Comparison of ENCODE assay signal across 19 cellular contexts in genomic region chr1:30511563-30512252, GRCh38.
A peak's percentile ranks its signal among the peaks of the same experiment; 100 is the strongest.
DNase-seq lines count a peak whose midpoint lies in the region; ATAC-seq and TF ChIP-seq lines count a peak whose summit lies in the region.
"Had no signal": no experiment of that assay in that cellular context is flagged by ENCODE, and none has a peak within 500 bp of the region (broad histone marks: within the 10 kb centered on the region; RNA-seq: fewer than 3 reads in every experiment).

No MANE protein-coding gene starts in this region.

- H2AFZ ChIP-seq in mammary epithelial cell (ENCODE audit: low read depth, low read length): no peak overlapping the region

- H3K9me3 ChIP-seq in mammary epithelial cell (replicated peaks; ENCODE audit: insufficient read depth, low read length) (no peaks in the 10 kb centered on the region), SJSA1 (replicated peaks) (no peaks in the 10 kb centered on the region), vagina (no peaks in the 10 kb centered on the region)
- H3K9me3 ChIP-seq: adrenal gland, lower lobe of right lung, right atrium auricular region had no signal

- H3K27ac Mint-ChIP-seq in MCF 10A (ENCODE audit: low read depth, unreplicated experiment): no peak overlapping the region
- no peak overlapping the region for H3K27ac Mint-ChIP-seq in natural killer cell
- H3K27ac Mint-ChIP-seq: activated T-cell treated with anti-CD3 and anti-CD28 coated beads, Interleukin-2, amount 50 U/mL, for 24 hours; dendritic cell treated with granulocyte-macrophage colony-stimulating factor and Interleukin-4, amounts not matched to agents 40 ng/mL and 50 ng/mL, for 4 days; natural killer cell treated with Interleukin-12 subunit alpha and Interleukin-12 subunit beta and Interleukin-15 and Interleukin-18, amount 100 ng/mL, for 72 hours; stimulated activated effector memory CD8-positive, alpha-beta T cell treated with anti-CD3 and anti-CD28 coated beads, Interleukin-12 subunit alpha, Interleukin-12 subunit beta, amount 100 ng/mL, for 72 hours had no signal

- DNase-seq in MCF 10A (ENCODE audit: unreplicated experiment): peak; percentile 27
- no peak for DNase-seq in mammary epithelial cell
- DNase-seq in SJSA1 (ENCODE audit: low read depth in 1 of 2, low spot score in 2 of 2): peak in 1 of 2 experiments; percentile 40
- DNase-seq in iris pigment epithelial cell (ENCODE audit: low read depth): peak; percentile 12
- DNase-seq in vagina (ENCODE audit: extremely low spot score in 2 of 2): peak in 1 of 2 donors; percentile 49
- DNase-seq in natural killer cell: no peak
- no peak for DNase-seq in activated CD4-positive, CD25-positive, alpha-beta regulatory T cell (lab: John Stamatoyannopoulos, UW)
- no peak for DNase-seq in NK-92 treated with Interleukin-12 subunit alpha and Interleukin-12 subunit beta, amount 100 ng/mL, for 24 hours (lab: John Stamatoyannopoulos, UW)
- DNase-seq: activated CD4-positive, alpha-beta T cell treated with anti-CD3 and anti-CD28 coated beads for 4 hours; activated T-cell treated with anti-CD3 and anti-CD28 coated beads, Interleukin-2, amount 50 U/mL, for 24 hours; lower lobe of right lung; NCI-H1694; NCI-H510A had no signal

- H3K4me1 Mint-ChIP-seq in MCF 10A (ENCODE audit: insufficient read depth, unreplicated experiment): peaks cover 16% of the 10 kb centered on the region
- no peaks in the 10 kb centered on the region for H3K4me1 Mint-ChIP-seq in natural killer cell
- H3K4me1 Mint-ChIP-seq: stimulated activated effector memory CD8-positive, alpha-beta T cell treated with anti-CD3 and anti-CD28 coated beads, Interleukin-12 subunit alpha, Interleukin-12 subunit beta, amount 100 ng/mL, for 72 hours had no signal

- no peak for ATAC-seq in natural killer cell
- ATAC-seq: lower lobe of right lung; natural killer cell treated with Interleukin-12 subunit alpha and Interleukin-12 subunit beta and Interleukin-15 and Interleukin-18, amount 100 ng/mL, for 72 hours; stimulated activated effector memory CD8-positive, alpha-beta T cell treated with anti-CD3 and anti-CD28 coated beads, Interleukin-12 subunit alpha, Interleukin-12 subunit beta, amount 100 ng/mL, for 72 hours had no signal

- no peak overlapping the region for H3K4me3 Mint-ChIP-seq in MCF 10A (ENCODE audit: unreplicated experiment)
- H3K4me3 Mint-ChIP-seq in natural killer cell: no peak overlapping the region
- H3K4me3 Mint-ChIP-seq: activated T-cell treated with anti-CD3 and anti-CD28 coated beads, Interleukin-2, amount 50 U/mL, for 24 hours; dendritic cell treated with granulocyte-macrophage colony-stimulating factor and Interleukin-4, amounts not matched to agents 40 ng/mL and 50 ng/mL, for 4 days; natural killer cell treated with Interleukin-12 subunit alpha and Interleukin-12 subunit beta and Interleukin-15 and Interleukin-18, amount 100 ng/mL, for 72 hours; stimulated activated effector memory CD8-positive, alpha-beta T cell treated with anti-CD3 and anti-CD28 coated beads, Interleukin-12 subunit alpha, Interleukin-12 subunit beta, amount 100 ng/mL, for 72 hours had no signal

- no peaks in the 10 kb centered on the region for H3K9me3 Mint-ChIP-seq in MCF 10A (ENCODE audit: unreplicated experiment)
- no peaks in the 10 kb centered on the region for H3K9me3 Mint-ChIP-seq in natural killer cell
- H3K9me3 Mint-ChIP-seq: activated T-cell treated with anti-CD3 and anti-CD28 coated beads, Interleukin-2, amount 50 U/mL, for 24 hours; dendritic cell treated with granulocyte-macrophage colony-stimulating factor and Interleukin-4, amounts not matched to agents 40 ng/mL and 50 ng/mL, for 4 days; natural killer cell treated with Interleukin-12 subunit alpha and Interleukin-12 subunit beta and Interleukin-15 and Interleukin-18, amount 100 ng/mL, for 72 hours; stimulated activated effector memory CD8-positive, alpha-beta T cell treated with anti-CD3 and anti-CD28 coated beads, Interleukin-12 subunit alpha, Interleukin-12 subunit beta, amount 100 ng/mL, for 72 hours had no signal

- dilution Hi-C loops in mammary epithelial cell (cut with HindIII; ENCODE audit: low sequenced_read_pairs): no loop called here

- in situ Hi-C loops in mammary epithelial cell (cut with MboI; ENCODE audit: low sequenced_read_pairs in 2 of 2): no loop called here

- H3K27me3 Mint-ChIP-seq in MCF 10A (ENCODE audit: insufficient read depth, unreplicated experiment) (peaks cover 11% of the 10 kb centered on the region), natural killer cell (ENCODE audit: low read depth in 2 of 2) (peaks cover 15 to 20% of the 10 kb centered on the region in 2 donors)

- TF ChIP-seq CTCF in MCF 10A (IDR thresholded peaks at IDR 0.05; ENCODE audit: unreplicated experiment) (no peak), mammary epithelial cell (conservative IDR thresholded peaks at IDR 0.05 in 1 of 2, IDR thresholded peaks at IDR 0.05 in 1 of 2; ENCODE audit: extremely low read depth in 1 of 2, insufficient read depth in 1 of 2, low read depth in 1 of 2, low read length in 2 of 2) (no peak), vagina (IDR thresholded peaks at IDR 0.05) (no peak), natural killer cell (IDR thresholded peaks at IDR 0.05) (no peak)

- intact Hi-C loops in MCF 10A (cut with micrococcal nuclease): no loop called here
- intact Hi-C loops in mammary epithelial cell (cut with micrococcal nuclease): loop anchor here (1.0 kb wide), 1 partner anchor 12 kb away; no protein-coding TSS in a partner anchor
- intact Hi-C loops in vagina (cut with DNase I): no loop called here
- intact Hi-C loops in natural killer cell (cut with micrococcal nuclease): no loop called here

- no peaks in the 10 kb centered on the region for H3K79me2 ChIP-seq in mammary epithelial cell (ENCODE audit: insufficient read depth, low read length)

- H3K27me3 ChIP-seq in mammary epithelial cell (ENCODE audit: insufficient read depth, low read length): no peaks in the 10 kb centered on the region
- H3K27me3 ChIP-seq in SJSA1 (replicated peaks): no peaks in the 10 kb centered on the region
- H3K27me3 ChIP-seq in vagina: no peaks in the 10 kb centered on the region
- H3K27me3 ChIP-seq: adrenal gland, right atrium auricular region had no signal

- no peak for TF ChIP-seq POLR2A in vagina (IDR thresholded peaks at IDR 0.05)

- POLR2A ChIA-PET in MCF 10A (lab: Yijun Ruan, JAX): no interaction called here

- CTCF ChIA-PET in MCF 10A (lab: Yijun Ruan, JAX): no interaction called here
- CTCF ChIA-PET in mammary epithelial cell (lab: Charles Lee; ENCODE audit: low non-redundant PET): no interaction called here

- H3K4me3 ChIP-seq in mammary epithelial cell (replicated peaks in 1 of 3; ENCODE audit: insufficient read depth in 1 of 3, low read depth in 2 of 3, low read length in 3 of 3): no peak overlapping the region
- H3K4me3 ChIP-seq in SJSA1: no peak overlapping the region
- no peak overlapping the region for H3K4me3 ChIP-seq in vagina
- H3K4me3 ChIP-seq: adrenal gland, lower lobe of right lung, right atrium auricular region had no signal

- H3K36me3 ChIP-seq in mammary epithelial cell (ENCODE audit: insufficient read depth, low read length) (no peaks in the 10 kb centered on the region), SJSA1 (no peaks in the 10 kb centered on the region), vagina (no peaks in the 10 kb centered on the region)
- H3K36me3 ChIP-seq: adrenal gland, lower lobe of right lung, right atrium auricular region had no signal

- no peak overlapping the region for H3K4me2 ChIP-seq in mammary epithelial cell (ENCODE audit: insufficient read depth, low read depth, low read length)
- H3K4me2 ChIP-seq: KMS-11 had no signal

- WGBS in mammary epithelial cell (ENCODE audit: low coverage, missing lambda C conversion rate): 60% methylated on average over 10 of the region's 10 CpGs

- H3K36me3 Mint-ChIP-seq in MCF 10A (ENCODE audit: insufficient read depth, unreplicated experiment) (no peaks in the 10 kb centered on the region), natural killer cell (no peaks in the 10 kb centered on the region)
- H3K36me3 Mint-ChIP-seq: natural killer cell treated with Interleukin-12 subunit alpha and Interleukin-12 subunit beta and Interleukin-15 and Interleukin-18, amount 100 ng/mL, for 72 hours; stimulated activated effector memory CD8-positive, alpha-beta T cell treated with anti-CD3 and anti-CD28 coated beads, Interleukin-12 subunit alpha, Interleukin-12 subunit beta, amount 100 ng/mL, for 72 hours had no signal

- no peaks in the 10 kb centered on the region for H3K4me1 ChIP-seq in mammary epithelial cell (ENCODE audit: insufficient read depth, low read length)
- H3K4me1 ChIP-seq in SJSA1 (replicated peaks): peaks cover 19% of the 10 kb centered on the region
- peaks cover 4% of the 10 kb centered on the region for H3K4me1 ChIP-seq in vagina
- H3K4me1 ChIP-seq: adrenal gland, lower lobe of right lung, right atrium auricular region had no signal

- no peaks in the 10 kb centered on the region for H4K20me1 ChIP-seq in mammary epithelial cell (ENCODE audit: insufficient read depth, low read length)

- no peak overlapping the region for H3K9ac ChIP-seq in mammary epithelial cell (ENCODE audit: insufficient read depth, low read length)
- H3K9ac ChIP-seq: KMS-11 had no signal

- H3K27ac ChIP-seq in mammary epithelial cell (ENCODE audit: insufficient read depth, low read depth, low read length) (no peak overlapping the region), SJSA1 (peak overlapping the region; percentile 38), vagina (peak overlapping the region; percentile 44)
- H3K27ac ChIP-seq: adrenal gland, KMS-11, lower lobe of right lung, right atrium auricular region had no signal

- BruUV-seq in MCF 10A (replicated peaks; lab: Mats Ljungman, UMichigan) (no TSS peak), mammary epithelial cell (replicated peaks; lab: Mats Ljungman, UMichigan) (no TSS peak)

Comparison
In these comparisons a context has a peak if more than half of its experiments do, and no peak if none do; other contexts are left out.
1. DNase-seq: peak in MCF 10A (single experiment) and iris pigment epithelial cell (single experiment); none in mammary epithelial cell (single experiment), natural killer cell (single experiment), activated CD4-positive, CD25-positive, alpha-beta regulatory T cell (0 of 4) and NK-92 treated with Interleukin-12 subunit alpha and Interleukin-12 subunit beta, amount 100 ng/mL, for 24 hours (single experiment).